Comparison of ENCODE assay signal across 21 cellular contexts in the genomic region with DNA sequence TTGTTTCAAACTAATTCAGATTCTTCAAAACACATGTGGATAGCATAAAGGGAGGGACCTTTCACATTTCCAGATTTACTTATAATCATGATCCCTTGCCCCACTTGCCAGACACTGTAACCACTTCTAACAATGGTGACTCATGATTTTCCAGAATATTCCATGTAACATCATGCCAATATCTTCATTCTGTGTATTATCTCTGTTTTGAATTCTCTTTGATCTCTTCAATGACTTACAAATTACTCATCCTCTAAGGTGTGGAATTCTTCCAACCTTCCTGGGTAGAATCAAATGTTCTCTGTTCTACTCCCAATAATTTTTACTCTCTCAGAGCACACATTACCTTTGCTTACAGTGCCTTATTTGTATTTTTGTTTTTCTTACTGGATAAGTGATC.
"Had no signal": no experiment of that assay in that cellular context is flagged by ENCODE, and none has a peak within 500 bp of the region (broad histone marks: within the 10 kb centered on the region; RNA-seq: fewer than 3 reads in every experiment).

No MANE protein-coding gene starts in this region.

- H3K4me1 ChIP-seq: colonic mucosa, gastrocnemius medialis, testis had no signal

- H3K27me3 ChIP-seq: brain microvascular endothelial cell, colonic mucosa, gastrocnemius medialis, sigmoid colon, testis had no signal

- H3K36me3 Mint-ChIP-seq: activated CD4-positive, alpha-beta memory T cell treated with anti-CD3 and anti-CD28 coated beads for 36 hours; activated naive CD4-positive, alpha-beta T cell treated with anti-CD3 and anti-CD28 coated beads, Interleukin-2, amount 10 ng/mL, durations not matched to agents 7 days and 5 days; natural killer cell treated with Interleukin-12 subunit alpha and Interleukin-12 subunit beta and Interleukin-15 and Interleukin-18, amount 100 ng/mL, for 72 hours; type B pancreatic cell had no signal

- H3K4me1 Mint-ChIP-seq: activated naive CD4-positive, alpha-beta T cell treated with anti-CD3 and anti-CD28 coated beads, Interleukin-2, amount 10 ng/mL, durations not matched to agents 7 days and 5 days; central memory CD8-positive, alpha-beta T cell had no signal

- H3K4me3 ChIP-seq: colonic mucosa, gastrocnemius medialis, sigmoid colon, testis had no signal

- DNase-seq: activated CD4-positive, alpha-beta memory T cell treated with anti-CD3 and anti-CD28 coated beads for 36 hours; activated CD4-positive, alpha-beta T cell treated with anti-CD3 and anti-CD28 coated beads for 48 hours; activated effector memory CD4-positive, alpha-beta T cell treated with anti-CD3 and anti-CD28 coated beads, Interleukin-2, amount 50 U/mL, for 16 hours; activated naive CD4-positive, alpha-beta T cell treated with anti-CD3 and anti-CD28 coated beads, Interleukin-2, amount 10 ng/mL, durations not matched to agents 7 days and 5 days; colonic mucosa; gastrocnemius medialis; head of caudate nucleus; hypothalamus; left ventricle myocardium superior; midbrain; retina; sigmoid colon; stimulated activated CD4-positive, alpha-beta T cell treated with anti-CD3 and anti-CD28 coated beads, Interleukin-2, amount 100 ng/mL, for 48 hours; stimulated activated naive CD4-positive, alpha-beta T cell; SW 1271; testis had no signal

- H3K27me3 Mint-ChIP-seq: activated CD4-positive, alpha-beta memory T cell treated with anti-CD3 and anti-CD28 coated beads for 36 hours; activated naive CD4-positive, alpha-beta T cell treated with anti-CD3 and anti-CD28 coated beads, Interleukin-2, amount 10 ng/mL, durations not matched to agents 7 days and 5 days; central memory CD8-positive, alpha-beta T cell; natural killer cell treated with Interleukin-12 subunit alpha and Interleukin-12 subunit beta and Interleukin-15 and Interleukin-18, amount 100 ng/mL, for 72 hours; progenitor cell of endocrine pancreas; type B pancreatic cell had no signal

- H3K27ac Mint-ChIP-seq: activated CD4-positive, alpha-beta memory T cell treated with anti-CD3 and anti-CD28 coated beads for 36 hours; activated naive CD4-positive, alpha-beta T cell treated with anti-CD3 and anti-CD28 coated beads, Interleukin-2, amount 10 ng/mL, durations not matched to agents 7 days and 5 days; natural killer cell treated with Interleukin-12 subunit alpha and Interleukin-12 subunit beta and Interleukin-15 and Interleukin-18, amount 100 ng/mL, for 72 hours; progenitor cell of endocrine pancreas; type B pancreatic cell had no signal

- H3K27ac ChIP-seq: brain microvascular endothelial cell, colonic mucosa, gastrocnemius medialis, sigmoid colon, testis had no signal

- H3K9me3 Mint-ChIP-seq: type B pancreatic cell had no signal

- H3K4me3 Mint-ChIP-seq: activated CD4-positive, alpha-beta memory T cell treated with anti-CD3 and anti-CD28 coated beads for 36 hours; activated naive CD4-positive, alpha-beta T cell treated with anti-CD3 and anti-CD28 coated beads, Interleukin-2, amount 10 ng/mL, durations not matched to agents 7 days and 5 days; central memory CD8-positive, alpha-beta T cell; natural killer cell treated with Interleukin-12 subunit alpha and Interleukin-12 subunit beta and Interleukin-15 and Interleukin-18, amount 100 ng/mL, for 72 hours; type B pancreatic cell had no signal

- H3K36me3 ChIP-seq: brain microvascular endothelial cell, colonic mucosa, gastrocnemius medialis, sigmoid colon had no signal

- H3K9me3 ChIP-seq: colonic mucosa, gastrocnemius medialis, testis had no signal
